9 cellular contexts compared by ENCODE assay signal in the genomic region with DNA sequence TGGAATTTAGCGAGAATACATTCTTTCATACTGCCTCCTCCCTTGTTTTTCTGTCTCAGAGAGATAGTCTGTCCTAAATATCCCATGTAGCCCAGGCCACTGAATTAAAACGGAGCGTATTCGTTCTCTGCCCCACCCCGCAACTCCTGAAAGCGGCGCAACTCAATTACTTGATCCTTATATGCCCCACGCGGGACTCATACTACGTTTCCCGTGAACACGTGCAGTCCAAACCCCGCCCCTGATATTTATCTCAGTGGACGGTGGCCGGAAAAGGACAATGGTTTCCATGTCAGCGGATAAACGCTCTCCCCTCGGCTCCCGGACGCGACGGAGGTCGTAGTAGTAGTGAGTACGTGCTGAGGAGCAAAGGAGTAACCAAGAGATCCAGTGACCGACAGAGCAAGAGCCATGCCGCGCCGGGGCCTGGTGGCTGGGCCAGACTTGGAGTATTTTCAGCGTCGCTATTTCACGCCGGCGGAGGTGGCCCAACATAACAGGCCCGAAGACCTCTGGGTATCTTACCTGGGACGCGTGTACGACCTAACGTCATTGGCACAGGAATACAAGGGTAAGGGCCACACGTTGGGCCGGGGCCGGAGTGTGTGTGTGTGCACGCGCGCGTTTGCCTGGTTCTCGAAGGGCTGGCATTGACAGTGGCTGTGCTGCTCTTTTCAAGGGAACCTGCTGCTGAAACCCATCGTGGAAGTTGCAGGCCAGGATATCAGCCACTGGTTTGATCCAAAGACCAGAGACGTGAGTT. TPM values are rescaled to one million over a fixed set of nuclear protein-coding genes. Genes with fewer than 3 reads are reported as not detected.
DNase-seq lines count a peak whose midpoint lies in the region; ATAC-seq and TF ChIP-seq lines count a peak whose summit lies in the region.
"Had no signal": no experiment of that assay in that cellular context is flagged by ENCODE, and none has a peak within 500 bp of the region (broad histone marks: within the 10 kb centered on the region; RNA-seq: fewer than 3 reads in every experiment).

A gene with protein sequence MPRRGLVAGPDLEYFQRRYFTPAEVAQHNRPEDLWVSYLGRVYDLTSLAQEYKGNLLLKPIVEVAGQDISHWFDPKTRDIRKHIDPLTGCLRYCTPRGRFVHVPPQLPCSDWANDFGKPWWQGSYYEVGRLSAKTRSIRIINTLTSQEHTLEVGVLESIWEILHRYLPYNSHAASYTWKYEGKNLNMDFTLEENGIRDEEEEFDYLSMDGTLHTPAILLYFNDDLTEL (plus strand): TSS at position 280 of the 763 bp plus-strand sequence. CDS start 132 bp downstream, at position 412.

- H3K9me1 ChIP-seq in IMR-90 (ENCODE audit: insufficient read depth, low read length): no peaks in the 10 kb centered on the region

- H3K14ac ChIP-seq in IMR-90 (replicated peaks; ENCODE audit: low read depth, low read length): peak within 1 kb of the TSS; percentile 95

- in situ Hi-C loops in IMR-90 (cut with MboI; ENCODE audit: low sequenced_read_pairs): no loop called here

- H2AK5ac ChIP-seq in IMR-90 (ENCODE audit: low read depth, low read length): peak within 1 kb of the TSS; percentile 48

- peaks cover 20 to 45% of the 10 kb centered on the region in 2 experiments for H3K79me1 ChIP-seq in IMR-90 (ENCODE audit: low read depth in 1 of 2, low read length in 2 of 2)

- H4K8ac ChIP-seq in IMR-90 (ENCODE audit: low read depth in 2 of 2, low read length in 2 of 2): peak within 1 kb of the TSS; percentile 83 to 99

- H3K36me3 ChIP-seq in IMR-90 (ENCODE audit: control insufficient read depth, insufficient read depth, low read length): peaks cover 12% of the 10 kb centered on the region; the same call in 1 of the 2 replicates

- no TSS peak for BruUV-seq in IMR-90 (replicated peaks; lab: Mats Ljungman, UMichigan)

- peak; percentile 39 for ATAC-seq in GM21576 (IDR thresholded peaks at IDR 0.05; ENCODE audit: unreplicated experiment)
- peak; percentile 43 for ATAC-seq in IMR-90 (ENCODE audit: low read depth)

- no peak within 1 kb of the TSS for H3K27ac Mint-ChIP-seq in activated T-helper 1 cell treated with anti-CD3 and anti-CD28 coated beads, Interleukin-12 subunit alpha, Interleukin-12 subunit beta, Interleukin-2, Interleukin-4 antibody, amounts not matched to agents 30 ng/mL and 10 ng/mL and 1 ng/mL, durations not matched to agents 14 hours and 24 hours and 36 hours
- H3K27ac Mint-ChIP-seq in neural crest cell (ENCODE audit: unreplicated experiment): no peak within 1 kb of the TSS
- H3K27ac Mint-ChIP-seq: nephron had no signal

- TF ChIP-seq CTCF in IMR-90 (conservative IDR thresholded peaks at IDR 0.05; ENCODE audit: low read depth, low read length) (no peak), fibroblast of the aortic adventitia (IDR thresholded peaks at IDR 0.05; ENCODE audit: insufficient read depth, low read length) (no peak), neural crest cell (conservative IDR thresholded peaks at IDR 0.05) (no peak)

- H2BK15ac ChIP-seq in IMR-90 (ENCODE audit: low read depth, low read length): peak within 1 kb of the TSS; percentile 78; the same call in 1 of the 3 replicates

- TF ChIP-seq RAD21 in IMR-90 (IDR thresholded peaks at IDR 0.05; ENCODE audit: low read length): no peak

- H3K4ac ChIP-seq in IMR-90 (ENCODE audit: low read depth, low read length): peak within 1 kb of the TSS; percentile 97

- CTCF ChIA-PET in IMR-90 (lab: Yijun Ruan, JAX): interaction anchor here (0.6 to 1.0 kb wide), 6 partner anchors 13 to 203 kb away, joined by 3 to 10 read pairs (median 3); partner anchors contain the start of gene KDM6B

- peak within 1 kb of the TSS; percentile 96 for H2BK120ac ChIP-seq in IMR-90 (ENCODE audit: low read depth, low read length)

- H3K9ac ChIP-seq in IMR-90 (ENCODE audit: low read depth, low read length): peak within 1 kb of the TSS; percentile 88

- 6% methylated on average over 29 of the region's 48 CpGs; no CpG with 5 or more reads in 1 of the 2 experiments for WGBS in IMR-90 (ENCODE audit: extremely low coverage in 2 of 2, insufficient read length in 1 of 2), 2 experiments

- H3K4me1 ChIP-seq in IMR-90 (ENCODE audit: control insufficient read depth, insufficient read depth, low read length): peaks cover 20% of the 10 kb centered on the region

- no peaks in the 10 kb centered on the region for H3K9me3 Mint-ChIP-seq in activated T-helper 1 cell treated with anti-CD3 and anti-CD28 coated beads, Interleukin-12 subunit alpha, Interleukin-12 subunit beta, Interleukin-2, Interleukin-4 antibody, amounts not matched to agents 30 ng/mL and 10 ng/mL and 1 ng/mL, durations not matched to agents 14 hours and 24 hours and 36 hours
- no peaks in the 10 kb centered on the region for H3K9me3 Mint-ChIP-seq in neural crest cell
- H3K9me3 Mint-ChIP-seq: nephron had no signal

- peak within 1 kb of the TSS; percentile 97 for H2BK5ac ChIP-seq in IMR-90 (ENCODE audit: low read depth, low read length, poor library complexity, severe bottlenecking)

- H4K20me1 ChIP-seq in IMR-90 (ENCODE audit: insufficient read depth, low read length): peaks cover 7% of the 10 kb centered on the region; the same call in 1 of the 2 replicates

- peak within 1 kb of the TSS; percentile 98 for H2AFZ ChIP-seq in IMR-90 (replicated peaks; ENCODE audit: low read length, poor library complexity)

- dilution Hi-C loops in IMR-90 (cut with HindIII; ENCODE audit: low sequenced_read_pairs, unreplicated experiment): no loop called here

- DNase-seq in DMS114 treated with DMSO at 0.1 percent for 48 hours (lab: John Stamatoyannopoulos, UW; ENCODE audit: unreplicated experiment) (peak; percentile 96), IMR-90 (peak; percentile 93), RKO (ENCODE audit: low spot score) (peak; percentile 94), fibroblast of the aortic adventitia (ENCODE audit: low read depth) (peak; percentile 96), neural crest cell (ENCODE audit: low read depth, low spot score) (peak; percentile 80), stromal cell of bone marrow (ENCODE audit: low read depth) (peak; percentile 90)
- peak; percentile 87 for DNase-seq in activated T-helper 1 cell treated with anti-CD3 and anti-CD28 coated beads, Interleukin-12 subunit alpha, Interleukin-12 subunit beta, Interleukin-2, Interleukin-4 antibody, amounts not matched to agents 30 ng/mL and 10 ng/mL and 1 ng/mL, durations not matched to agents 14 hours and 24 hours and 36 hours (ENCODE audit: low spot score)

- H3K9me3 ChIP-seq in IMR-90 (ENCODE audit: control insufficient read depth, insufficient read depth, low read length): no peaks in the 10 kb centered on the region

- no peaks in the 10 kb centered on the region for H3K27me3 ChIP-seq in IMR-90 (ENCODE audit: control insufficient read depth, insufficient read depth, low read length)

- POLR2A ChIA-PET in IMR-90 (lab: Charles Lee; ENCODE audit: unreplicated experiment): interaction anchor here (0.6 to 1.1 kb wide), 2 partner anchors 21 to 23 kb away, joined by 3 to 4 read pairs; no protein-coding TSS in a partner anchor

- peak within 1 kb of the TSS; percentile 79 for H3K4me2 ChIP-seq in IMR-90 (ENCODE audit: low read depth, low read length)

- H3K56ac ChIP-seq in IMR-90 (ENCODE audit: extremely low read depth, insufficient read depth, low read length): peak within 1 kb of the TSS; percentile 93

- peak; percentile 80 for TF ChIP-seq POLR2A in IMR-90 (IDR thresholded peaks at IDR 0.05; ENCODE audit: low read depth, low read length)

- peak within 1 kb of the TSS; percentile 93 for H3K23ac ChIP-seq in IMR-90 (ENCODE audit: low read depth, low read length)

- H4K5ac ChIP-seq in IMR-90 (ENCODE audit: low read depth, low read length): peak within 1 kb of the TSS; percentile 93

- peak within 1 kb of the TSS; percentile 59 for H3K4me3 ChIP-seq in IMR-90 (ENCODE audit: insufficient read depth, low read depth, low read length)
- H3K4me3 ChIP-seq in fibroblast of the aortic adventitia (ENCODE audit: low read depth, low read length): peak within 1 kb of the TSS; percentile 86

- H3K27me3 Mint-ChIP-seq in activated T-helper 1 cell treated with anti-CD3 and anti-CD28 coated beads, Interleukin-12 subunit alpha, Interleukin-12 subunit beta, Interleukin-2, Interleukin-4 antibody, amounts not matched to agents 30 ng/mL and 10 ng/mL and 1 ng/mL, durations not matched to agents 14 hours and 24 hours and 36 hours (ENCODE audit: insufficient read depth): no peaks in the 10 kb centered on the region
- peaks cover 6% of the 10 kb centered on the region for H3K27me3 Mint-ChIP-seq in neural crest cell (ENCODE audit: low read depth)

- peak within 1 kb of the TSS; percentile 90 for H2AK9ac ChIP-seq in IMR-90 (replicated peaks; ENCODE audit: low read depth, low read length, poor library complexity)

- H3K36me3 Mint-ChIP-seq in activated T-helper 1 cell treated with anti-CD3 and anti-CD28 coated beads, Interleukin-12 subunit alpha, Interleukin-12 subunit beta, Interleukin-2, Interleukin-4 antibody, amounts not matched to agents 30 ng/mL and 10 ng/mL and 1 ng/mL, durations not matched to agents 14 hours and 24 hours and 36 hours (ENCODE audit: low read depth): peaks cover 29% of the 10 kb centered on the region
- no peaks in the 10 kb centered on the region for H3K36me3 Mint-ChIP-seq in neural crest cell (ENCODE audit: low read depth)

- intact Hi-C loops in IMR-90 (cut with micrococcal nuclease): loop anchor here (1.0 to 2.0 kb wide), 2 partner anchors 15 to 115 kb away; no protein-coding TSS in a partner anchor
- intact Hi-C loops in activated T-helper 1 cell treated with anti-CD3 and anti-CD28 coated beads, Interleukin-12 subunit alpha, Interleukin-12 subunit beta, Interleukin-2, Interleukin-4 antibody, amounts not matched to agents 30 ng/mL and 10 ng/mL and 1 ng/mL, durations not matched to agents 14 hours and 24 hours and 36 hours (cut with micrococcal nuclease): loop anchor here (1.0 to 10.0 kb wide), 13 partner anchors 14 to 843 kb away; partner anchors contain the start of genes CNTROB, EIF5A, KDM6B and RNASEK

- peak within 1 kb of the TSS; percentile 94 for H3K27ac ChIP-seq in IMR-90 (ENCODE audit: insufficient read depth, low read length)

- peak within 1 kb of the TSS; percentile 70 for H2BK20ac ChIP-seq in IMR-90 (ENCODE audit: low read depth, low read length)

- H3K4me1 Mint-ChIP-seq in activated T-helper 1 cell treated with anti-CD3 and anti-CD28 coated beads, Interleukin-12 subunit alpha, Interleukin-12 subunit beta, Interleukin-2, Interleukin-4 antibody, amounts not matched to agents 30 ng/mL and 10 ng/mL and 1 ng/mL, durations not matched to agents 14 hours and 24 hours and 36 hours (ENCODE audit: low read depth): no peaks in the 10 kb centered on the region
- H3K4me1 Mint-ChIP-seq in neural crest cell: peaks cover 9% of the 10 kb centered on the region

- peak within 1 kb of the TSS; percentile 86 for H3K18ac ChIP-seq in IMR-90 (ENCODE audit: low read depth, low read length)

- H4K91ac ChIP-seq in IMR-90 (ENCODE audit: insufficient read depth, low read depth, low read length): peak within 1 kb of the TSS; percentile 98

- no peak within 1 kb of the TSS for H3K4me3 Mint-ChIP-seq in activated T-helper 1 cell treated with anti-CD3 and anti-CD28 coated beads, Interleukin-12 subunit alpha, Interleukin-12 subunit beta, Interleukin-2, Interleukin-4 antibody, amounts not matched to agents 30 ng/mL and 10 ng/mL and 1 ng/mL, durations not matched to agents 14 hours and 24 hours and 36 hours
- H3K4me3 Mint-ChIP-seq in neural crest cell: no peak within 1 kb of the TSS
- H3K4me3 Mint-ChIP-seq: nephron had no signal

RNA-seq across cellular contexts. Expression of the gene that starts here (rescaled TPM):
- total RNA-seq in IMR-90 (2012; rRNA removed) (10.8 and 11.1 TPM in 2 replicates), fibroblast of the aortic adventitia (ENCODE audit: low replicate concordance) (6.8 and 11.2 TPM in 2 replicates), neural crest cell (12.7 and 13.3 TPM in 2 replicates)
- polyA plus RNA-seq in IMR-90 (2012; rRNA removed): 7.0 and 8.8 TPM in 2 replicates
- polyA plus RNA-seq in IMR-90 (2012; cell fraction: cytosol; rRNA removed): 3.4 and 4.3 TPM in 2 replicates
- polyA plus RNA-seq in IMR-90 (2012; cell fraction: nucleus; rRNA removed; ENCODE audit: low replicate concordance): 9.7 and 19.2 TPM in 2 replicates
- 11.8 and 12.7 TPM in 2 replicates for total RNA-seq in activated T-helper 1 cell treated with anti-CD3 and anti-CD28 coated beads, Interleukin-12 subunit alpha, Interleukin-12 subunit beta, Interleukin-2, Interleukin-4 antibody, amounts not matched to agents 30 ng/mL and 10 ng/mL and 1 ng/mL, durations not matched to agents 14 hours and 24 hours and 36 hours

Comparison
In these comparisons a context has a peak if more than half of its experiments do, and no peak if none do; other contexts are left out.
1. Peak in every context shown above with its lines: DNase-seq, ATAC-seq, H3K4me3 ChIP-seq and H3K27ac ChIP-seq.